Comparison of ENCODE assay signal across 8 cellular contexts in the genomic region with DNA sequence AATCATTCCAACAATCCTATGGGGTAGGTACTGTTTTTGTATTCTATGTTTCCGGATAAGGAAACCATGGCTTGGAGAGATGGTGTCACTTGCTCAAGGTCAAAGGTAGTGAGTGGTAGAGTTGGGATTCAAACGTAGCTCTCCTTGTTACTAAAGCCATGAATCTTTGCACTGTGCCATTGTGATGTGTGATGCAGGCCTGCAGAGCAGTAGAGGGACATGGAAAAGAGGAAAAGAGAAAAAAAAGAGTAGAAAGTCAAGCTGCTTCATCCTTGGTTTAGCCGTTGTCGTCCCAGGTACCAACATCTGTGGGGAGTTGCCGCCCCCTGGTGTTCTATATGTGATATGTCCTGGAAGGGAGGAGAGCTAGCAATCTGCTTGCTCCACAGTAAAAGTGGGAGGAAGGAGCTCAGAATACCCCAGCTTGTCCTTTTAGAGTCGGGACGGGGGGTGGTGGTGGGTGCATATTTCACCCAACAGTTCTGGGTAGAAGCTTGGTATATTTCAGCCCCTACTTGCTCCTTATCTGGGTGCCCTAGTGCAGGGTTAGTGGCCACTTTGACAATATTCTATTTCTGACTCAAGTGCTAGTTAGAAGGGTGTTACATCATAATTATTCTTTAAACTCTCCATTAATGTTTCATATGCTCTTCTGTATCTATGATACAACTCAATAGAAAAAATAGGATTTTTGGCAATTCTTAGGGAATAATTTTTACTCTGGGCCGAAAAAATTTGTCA.
DNase-seq lines count a peak whose midpoint lies in the region; ATAC-seq, FAIRE-seq and TF ChIP-seq lines count a peak whose summit lies in the region.

No MANE protein-coding gene starts in this region.

- POLR2A ChIA-PET in BJ (lab: Charles Lee) (interaction anchor here (1.0 to 1.1 kb wide), 3 partner anchors 119 to 160 kb away, joined by 3 to 6 read pairs (median 4); no protein-coding TSS in a partner anchor), HepG2 (lab: Yijun Ruan, JAX) (interaction anchor here (0.7 to 2.3 kb wide), 8 partner anchors 65 to 257 kb away, joined by 3 to 18 read pairs (median 3); a partner anchor contains a TSS)

- H3K4me2 ChIP-seq in HepG2 (ENCODE audit: low read depth, low read length) = peak overlapping the region; percentile 65

- WGBS in HepG2 (ENCODE audit: low lambda C conversion rate) = 19% methylated on average over 8 of the region's 8 CpGs

- peak; percentile 95 for FAIRE-seq in HepG2 (lab: Jason Lieb, UNC)

- in situ Hi-C loops in HepG2 (cut with HindIII; ENCODE audit: extremely low pct_ligation_motif_present, low pct_unique_long_range_greater_than_20kb) = loop anchor here (5.0 kb wide), 3 partner anchors 116 to 296 kb away; a partner anchor contains a TSS

- peaks cover 2% of the 10 kb centered on the region for H3K79me2 ChIP-seq in HepG2 (ENCODE audit: insufficient read depth, low read length)

- peak; percentile 97 for TF ChIP-seq RAD21 in HepG2 (CRISPR knock-in tag; IDR thresholded peaks at IDR 0.05)

- TF ChIP-seq EP300 in HepG2 (IDR thresholded peaks at IDR 0.05; ENCODE audit: low read depth in 2 of 2, low read length in 2 of 2) (no peak), HepG2 (CRISPR knock-in tag; IDR thresholded peaks at IDR 0.05; ENCODE audit: borderline replicate concordance) (peak; percentile 33; the same call in 1 of the 2 replicates)

- peaks cover 53% of the 10 kb centered on the region for H3K4me1 ChIP-seq in HepG2 (ENCODE audit: insufficient read depth, low read length)

- H3K9ac ChIP-seq in HepG2 (ENCODE audit: insufficient read depth, low read depth, low read length) = no peak overlapping the region

- TF ChIP-seq POLR2A in HepG2 (IDR thresholded peaks at IDR 0.05; ENCODE audit: insufficient read depth in 1 of 2, low read depth in 2 of 2, low read length in 2 of 2) = no peak

- no peaks in the 10 kb centered on the region for H4K20me1 ChIP-seq in HepG2 (ENCODE audit: insufficient read depth, low read length)

- H3K9me3 ChIP-seq in HepG2 (ENCODE audit: low read length) = no peaks in the 10 kb centered on the region

- H3K4me3 ChIP-seq in BJ (ENCODE audit: low read depth, low read length) (no peak overlapping the region), coronary artery (no peak overlapping the region), HepG2 (replicated peaks in 1 of 3; ENCODE audit: insufficient read depth in 1 of 3, low read depth in 2 of 3, low read length in 3 of 3) (peak overlapping the region in 1 of 3 experiments; percentile 10; a peak in 1 of 6 replicates)

- CTCF ChIA-PET in BJ (lab: Yijun Ruan, JAX) = interaction anchor here (0.5 to 14.7 kb wide), 49 partner anchors 9 to 927 kb away, joined by 3 to 474 read pairs (median 5); a partner anchor contains a TSS
- CTCF ChIA-PET in HepG2 (lab: Yijun Ruan, JAX; ENCODE audit: low intra/inter-chr PET ratio, low total read pairs) = interaction anchor here (0.7 to 4.0 kb wide), 8 partner anchors 115 to 296 kb away, joined by 3 to 115 read pairs (median 9); a partner anchor contains a TSS

- H3K36me3 ChIP-seq in BJ (ENCODE audit: control insufficient read depth, insufficient read depth, low read length) (no peaks in the 10 kb centered on the region), HepG2 (replicated peaks in 1 of 2; ENCODE audit: control insufficient read depth in 1 of 2, insufficient read depth in 2 of 2, low read length in 2 of 2) (no peaks in the 10 kb centered on the region)

- H3K27me3 ChIP-seq in BJ (ENCODE audit: control insufficient read depth, insufficient read depth, low read length) = no peaks in the 10 kb centered on the region
- 0 out of 5 replicates have a peak, but pooled peaks cover 0 to 2% of the 10 kb centered on the region in 2 experiments for H3K27me3 ChIP-seq in HepG2 (ENCODE audit: control insufficient read depth in 1 of 2, insufficient read depth in 2 of 2, low read length in 2 of 2)

- DNase-seq in BJ (ENCODE audit: low read depth) (no peak), HCEC 1CT (peak; percentile 56), NCI-H526 (lab: John Stamatoyannopoulos, UW) (peak; percentile 80 to 93), coronary artery (ENCODE audit: low spot score) (no peak), HepG2 (ENCODE audit: low spot score) (peak; percentile 72)
- peak; percentile 80 for DNase-seq in activated CD4-positive, alpha-beta T cell treated with anti-CD3 and anti-CD28 coated beads for 48 hours
- peak; percentile 33 to 65 (median 48) for DNase-seq in stimulated activated CD4-positive, alpha-beta T cell treated with anti-CD3 and anti-CD28 coated beads, TNF-alpha, amount 100 ng/mL, for 1 hour (ENCODE audit: low read depth in 3 of 3, low spot score in 1 of 3)

- H3K27ac ChIP-seq in coronary artery (no peak overlapping the region), HepG2 (ENCODE audit: extremely low read length, insufficient read depth, low read length) (no peak overlapping the region)

- no TSS peak for BruUV-seq in HepG2 (replicated peaks; lab: Mats Ljungman, UMichigan)

- no peak overlapping the region for H2AFZ ChIP-seq in HepG2 (ENCODE audit: low read length)

- TF ChIP-seq CTCF in BJ (IDR thresholded peaks at IDR 0.05; ENCODE audit: insufficient read depth, low read depth, low read length) = peak; percentile 73
- peak; percentile 68 for TF ChIP-seq CTCF in coronary artery (IDR thresholded peaks at IDR 0.05)
- TF ChIP-seq CTCF in HepG2 (CRISPR knock-in tag; IDR thresholded peaks at IDR 0.05) = peak; percentile 92

- ATAC-seq in HepG2 (peak; percentile 87), HG03135 (IDR thresholded peaks at IDR 0.05; ENCODE audit: unreplicated experiment) (no peak)

- intact Hi-C loops in HepG2 (cut with micrococcal nuclease; ENCODE audit: unreplicated experiment) = loop anchor here (1.0 to 5.0 kb wide), 4 partner anchors 35 to 296 kb away; no protein-coding TSS in a partner anchor

TF ChIP-seq in HepG2, 621 proteins besides CTCF, POLR2A, EP300 and RAD21 (continues in another document):
- TF ChIP-seq ELF3 (CRISPR knock-in tag; IDR thresholded peaks at IDR 0.05) = 0 out of 2 replicates have a peak, but pooled peaks have one; percentile 45
- TF ChIP-seq TAF1 (CRISPR knock-in tag; IDR thresholded peaks at IDR 0.05) = no peak
- no peak for TF ChIP-seq PHB2 (IDR thresholded peaks at IDR 0.05; ENCODE audit: partially characterized antibody)
- TF ChIP-seq, protein P1, sequence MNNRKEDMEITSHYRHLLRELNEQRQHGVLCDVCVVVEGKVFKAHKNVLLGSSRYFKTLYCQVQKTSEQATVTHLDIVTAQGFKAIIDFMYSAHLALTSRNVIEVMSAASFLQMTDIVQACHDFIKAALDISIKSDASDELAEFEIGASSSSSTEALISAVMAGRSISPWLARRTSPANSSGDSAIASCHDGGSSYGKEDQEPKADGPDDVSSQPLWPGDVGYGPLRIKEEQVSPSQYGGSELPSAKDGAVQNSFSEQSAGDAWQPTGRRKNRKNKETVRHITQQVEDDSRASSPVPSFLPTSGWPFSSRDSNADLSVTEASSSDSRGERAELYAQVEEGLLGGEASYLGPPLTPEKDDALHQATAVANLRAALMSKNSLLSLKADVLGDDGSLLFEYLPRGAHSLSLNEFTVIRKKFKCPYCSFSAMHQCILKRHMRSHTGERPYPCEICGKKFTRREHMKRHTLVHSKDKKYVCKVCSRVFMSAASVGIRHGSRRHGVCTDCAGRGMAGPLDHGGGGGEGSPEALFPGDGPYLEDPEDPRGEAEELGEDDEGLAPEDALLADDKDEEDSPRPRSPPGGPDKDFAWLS (CRISPR knock-in tag; IDR thresholded peaks at IDR 0.05; ENCODE audit: borderline replicate concordance) = 0 out of 2 replicates have a peak, but pooled peaks have one; percentile 32
- TF ChIP-seq GATAD2A (CRISPR knock-in tag; IDR thresholded peaks at IDR 0.05) = peak; percentile 51
- TF ChIP-seq ZKSCAN8 (CRISPR knock-in tag; IDR thresholded peaks at IDR 0.05; ENCODE audit: borderline replicate concordance) = 0 out of 2 replicates have a peak, but pooled peaks have one; percentile 33
- TF ChIP-seq ZNF24 (IDR thresholded peaks at IDR 0.05) = no peak
- TF ChIP-seq HNF4G (IDR thresholded peaks at IDR 0.05; ENCODE audit: borderline replicate concordance, low read depth, low read length) = no peak
- no peak for TF ChIP-seq HNF4G (CRISPR knock-in tag; IDR thresholded peaks at IDR 0.05; ENCODE audit: borderline replicate concordance, low read depth)

Comparison
In these comparisons a context has a peak if more than half of its experiments do, and no peak if none do; other contexts are left out.
1. DNase-seq: peak in HCEC 1CT (single experiment), NCI-H526 (2 of 2), activated CD4-positive, alpha-beta T cell treated with anti-CD3 and anti-CD28 coated beads for 48 hours (single experiment), HepG2 (single experiment) and stimulated activated CD4-positive, alpha-beta T cell treated with anti-CD3 and anti-CD28 coated beads, TNF-alpha, amount 100 ng/mL, for 1 hour (3 of 3); none in BJ (single experiment) and coronary artery (single experiment).
2. Peak in every context shown above with its lines, with median percentiles within 50 percentile points of each other: CTCF ChIP-seq.